Comparison of ENCODE assay signal across 1 cellular context in the genomic region with DNA sequence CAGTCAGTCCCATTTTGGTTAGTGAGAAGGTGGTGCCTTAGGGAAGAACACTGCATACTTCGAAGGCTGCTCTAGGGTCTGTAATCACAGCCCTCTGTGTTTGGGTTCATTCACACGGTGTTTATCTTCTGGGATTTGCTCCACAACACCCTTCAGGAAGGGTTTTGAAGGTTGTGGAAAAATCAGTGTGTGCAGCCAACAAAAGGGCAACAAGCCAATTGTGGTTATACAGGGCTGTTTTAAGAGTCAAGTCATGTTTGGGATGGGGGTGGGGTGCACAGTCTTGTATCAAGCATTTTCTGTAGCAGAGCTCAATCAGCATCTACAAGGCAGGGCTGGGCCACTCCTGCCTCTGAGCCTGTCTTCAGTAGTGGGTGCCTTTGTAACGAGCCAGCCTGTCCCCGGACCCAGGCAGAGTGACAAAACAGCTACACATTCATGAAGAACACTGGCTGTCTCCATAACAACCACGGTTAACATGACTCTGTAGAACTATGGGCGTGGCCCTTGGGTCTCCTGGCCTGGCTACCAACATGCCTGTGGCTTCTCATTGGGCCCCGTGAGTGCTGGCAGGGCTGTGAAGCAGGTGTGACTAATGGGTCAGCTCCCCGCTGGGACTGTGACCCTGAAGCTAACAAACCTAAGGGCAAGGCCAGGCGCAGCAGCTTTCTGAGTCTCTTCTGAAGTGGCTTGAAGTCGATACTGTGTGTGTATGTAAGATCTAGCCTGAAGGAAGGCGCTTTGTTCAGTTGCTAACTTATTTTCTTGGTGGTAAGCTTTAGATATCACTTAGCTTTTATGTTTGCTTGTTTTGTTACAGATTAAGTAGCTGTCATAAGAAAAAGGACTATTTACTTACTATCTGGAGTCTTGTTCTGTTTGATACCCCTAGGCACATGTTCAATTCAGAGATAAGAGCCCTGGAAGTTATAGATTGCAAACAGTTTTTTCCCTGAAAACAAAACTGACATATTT.
A peak's percentile ranks its signal among the peaks of the same experiment; 100 is the strongest.
TF ChIP-seq lines count a peak whose summit lies in the region.

No MANE protein-coding gene starts in this region.

TF ChIP-seq in HEK293, 187 proteins besides CTCF, POLR2A, EP300 and RAD21 (continued from another document and continues in another):
- TF ChIP-seq, protein P1, sequence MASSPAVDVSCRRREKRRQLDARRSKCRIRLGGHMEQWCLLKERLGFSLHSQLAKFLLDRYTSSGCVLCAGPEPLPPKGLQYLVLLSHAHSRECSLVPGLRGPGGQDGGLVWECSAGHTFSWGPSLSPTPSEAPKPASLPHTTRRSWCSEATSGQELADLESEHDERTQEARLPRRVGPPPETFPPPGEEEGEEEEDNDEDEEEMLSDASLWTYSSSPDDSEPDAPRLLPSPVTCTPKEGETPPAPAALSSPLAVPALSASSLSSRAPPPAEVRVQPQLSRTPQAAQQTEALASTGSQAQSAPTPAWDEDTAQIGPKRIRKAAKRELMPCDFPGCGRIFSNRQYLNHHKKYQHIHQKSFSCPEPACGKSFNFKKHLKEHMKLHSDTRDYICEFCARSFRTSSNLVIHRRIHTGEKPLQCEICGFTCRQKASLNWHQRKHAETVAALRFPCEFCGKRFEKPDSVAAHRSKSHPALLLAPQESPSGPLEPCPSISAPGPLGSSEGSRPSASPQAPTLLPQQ (tag by site-specific recombination; IDR thresholded peaks at IDR 0.05), result peak; percentile 94
- TF ChIP-seq ZNF600 (tag by site-specific recombination; IDR thresholded peaks at IDR 0.05) (peak; percentile 72; the same call in 1 of the 2 replicates), ZNF830 (tag by site-specific recombination; IDR thresholded peaks at IDR 0.05; ENCODE audit: low read depth) (no peak), FEZF1 (tag by site-specific recombination; IDR thresholded peaks at IDR 0.05) (peak; percentile 80), ZNF654 (tag by site-specific recombination; IDR thresholded peaks at IDR 0.05; ENCODE audit: low read depth) (no peak), ZSCAN30 (tag by site-specific recombination; IDR thresholded peaks at IDR 0.05) (0 out of 2 replicates have a peak, but pooled peaks have one; percentile 9), ZNF548 (tag by site-specific recombination; IDR thresholded peaks at IDR 0.05) (no peak), ZEB2 (tag by site-specific recombination; IDR thresholded peaks at IDR 0.05) (peak; percentile 68), ZBTB8A (tag by site-specific recombination; IDR thresholded peaks at IDR 0.05) (peak; percentile 66; the same call in 1 of the 2 replicates), BCL11A (tag by site-specific recombination; IDR thresholded peaks at IDR 0.05; ENCODE audit: low read depth) (peak; percentile 77; the same call in 1 of the 2 replicates), MZF1 (tag by site-specific recombination; IDR thresholded peaks at IDR 0.05; ENCODE audit: borderline replicate concordance) (peak; percentile 50; the same call in 1 of the 2 replicates), ZNF426 (tag by site-specific recombination; IDR thresholded peaks at IDR 0.05) (no peak), KLF1 (tag by site-specific recombination; IDR thresholded peaks at IDR 0.05) (peak; percentile 53), TCF7L2 (IDR thresholded peaks at IDR 0.05; ENCODE audit: borderline replicate concordance, low read depth, low read length) (peak; percentile 90), ZFP3 (tag by site-specific recombination; IDR thresholded peaks at IDR 0.05; ENCODE audit: low read depth) (0 out of 2 replicates have a peak, but pooled peaks have one; percentile 46), SP7 (tag by site-specific recombination; IDR thresholded peaks at IDR 0.05) (peak; percentile 70), ZBTB48 (tag by site-specific recombination; IDR thresholded peaks at IDR 0.05) (peak; percentile 75), ZNF211 (tag by site-specific recombination; IDR thresholded peaks at IDR 0.05; ENCODE audit: low read depth) (no peak), ZNF621 (tag by site-specific recombination; IDR thresholded peaks at IDR 0.05) (no peak), ZXDB (tag by site-specific recombination; IDR thresholded peaks at IDR 0.05) (peak; percentile 73), ZNF510 (tag by site-specific recombination; IDR thresholded peaks at IDR 0.05; ENCODE audit: insufficient replicate concordance) (no peak), MYNN (tag by site-specific recombination; IDR thresholded peaks at IDR 0.05; ENCODE audit: borderline replicate concordance) (0 out of 2 replicates have a peak, but pooled peaks have one; percentile 69), OSR2 (tag by site-specific recombination; IDR thresholded peaks at IDR 0.05) (peak; percentile 95), ZNF555 (tag by site-specific recombination; conservative IDR thresholded peaks at IDR 0.05) (no peak), ZNF174 (tag by site-specific recombination; IDR thresholded peaks at IDR 0.05) (no peak), SP3 (tag by site-specific recombination; IDR thresholded peaks at IDR 0.05) (0 out of 2 replicates have a peak, but pooled peaks have one; percentile 42), WT1 (tag by site-specific recombination; IDR thresholded peaks at IDR 0.05) (peak; percentile 49; the same call in 1 of the 2 replicates), ZNF366 (tag by site-specific recombination; conservative IDR thresholded peaks at IDR 0.05) (0 out of 2 replicates have a peak, but pooled peaks have one; percentile 52), ZNF629 (tag by site-specific recombination; IDR thresholded peaks at IDR 0.05) (peak; percentile 71), SCRT2 (tag by site-specific recombination; IDR thresholded peaks at IDR 0.05) (peak; percentile 59), ZNF391 (tag by site-specific recombination; IDR thresholded peaks at IDR 0.05; ENCODE audit: borderline replicate concordance, low read depth) (0 out of 2 replicates have a peak, but pooled peaks have one; percentile 54), ZIC2 (tag by site-specific recombination; IDR thresholded peaks at IDR 0.05) (peak; percentile 72), ZNF843 (tag by site-specific recombination; IDR thresholded peaks at IDR 0.05) (peak; percentile 88), ZNF561 (tag by site-specific recombination; IDR thresholded peaks at IDR 0.05; ENCODE audit: borderline replicate concordance) (no peak), ZNF660 (tag by site-specific recombination; IDR thresholded peaks at IDR 0.05) (0 out of 2 replicates have a peak, but pooled peaks have one; percentile 8), ZNF658 (tag by site-specific recombination; IDR thresholded peaks at IDR 0.05) (no peak), SP2 (tag by site-specific recombination; IDR thresholded peaks at IDR 0.05) (peak; percentile 60), ZBTB7A (tag by site-specific recombination; IDR thresholded peaks at IDR 0.05; ENCODE audit: low read depth) (no peak), TRIM28 (IDR thresholded peaks at IDR 0.05; ENCODE audit: borderline replicate concordance, low read length) (peak; percentile 95), ZNF335 (tag by site-specific recombination; conservative IDR thresholded peaks at IDR 0.05) (peak; percentile 95), ZNF155 (tag by site-specific recombination; IDR thresholded peaks at IDR 0.05) (no peak), ZNF146 (tag by site-specific recombination; IDR thresholded peaks at IDR 0.05) (no peak)
- TF ChIP-seq, protein P2, sequence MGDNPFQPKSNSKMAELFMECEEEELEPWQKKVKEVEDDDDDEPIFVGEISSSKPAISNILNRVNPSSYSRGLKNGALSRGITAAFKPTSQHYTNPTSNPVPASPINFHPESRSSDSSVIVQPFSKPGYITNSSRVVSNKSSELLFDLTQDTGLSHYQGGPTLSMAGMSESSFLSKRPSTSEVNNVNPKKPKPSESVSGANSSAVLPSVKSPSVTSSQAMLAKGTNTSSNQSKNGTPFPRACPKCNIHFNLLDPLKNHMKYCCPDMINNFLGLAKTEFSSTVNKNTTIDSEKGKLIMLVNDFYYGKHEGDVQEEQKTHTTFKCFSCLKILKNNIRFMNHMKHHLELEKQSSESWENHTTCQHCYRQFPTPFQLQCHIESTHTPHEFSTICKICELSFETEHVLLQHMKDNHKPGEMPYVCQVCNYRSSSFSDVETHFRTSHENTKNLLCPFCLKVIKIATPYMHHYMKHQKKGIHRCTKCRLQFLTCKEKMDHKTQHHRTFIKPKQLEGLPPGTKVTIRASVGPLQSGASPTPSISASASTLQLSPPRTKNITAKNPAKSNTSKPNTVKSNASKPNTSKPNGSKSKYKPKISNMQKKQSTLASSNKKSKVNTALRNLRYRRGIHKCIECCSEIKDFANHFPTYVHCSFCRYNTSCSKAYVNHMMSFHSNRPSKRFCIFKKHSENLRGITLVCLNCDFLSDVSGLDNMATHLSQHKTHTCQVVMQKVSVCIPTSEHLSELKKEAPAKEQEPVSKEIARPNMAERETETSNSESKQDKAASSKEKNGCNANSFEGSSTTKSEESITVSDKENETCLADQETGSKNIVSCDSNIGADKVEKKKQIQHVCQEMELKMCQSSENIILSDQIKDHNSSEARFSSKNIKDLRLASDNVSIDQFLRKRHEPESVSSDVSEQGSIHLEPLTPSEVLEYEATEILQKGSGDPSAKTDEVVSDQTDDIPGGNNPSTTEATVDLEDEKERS (tag by site-specific recombination; IDR thresholded peaks at IDR 0.05), result no peak
- TF ChIP-seq, protein P3, sequence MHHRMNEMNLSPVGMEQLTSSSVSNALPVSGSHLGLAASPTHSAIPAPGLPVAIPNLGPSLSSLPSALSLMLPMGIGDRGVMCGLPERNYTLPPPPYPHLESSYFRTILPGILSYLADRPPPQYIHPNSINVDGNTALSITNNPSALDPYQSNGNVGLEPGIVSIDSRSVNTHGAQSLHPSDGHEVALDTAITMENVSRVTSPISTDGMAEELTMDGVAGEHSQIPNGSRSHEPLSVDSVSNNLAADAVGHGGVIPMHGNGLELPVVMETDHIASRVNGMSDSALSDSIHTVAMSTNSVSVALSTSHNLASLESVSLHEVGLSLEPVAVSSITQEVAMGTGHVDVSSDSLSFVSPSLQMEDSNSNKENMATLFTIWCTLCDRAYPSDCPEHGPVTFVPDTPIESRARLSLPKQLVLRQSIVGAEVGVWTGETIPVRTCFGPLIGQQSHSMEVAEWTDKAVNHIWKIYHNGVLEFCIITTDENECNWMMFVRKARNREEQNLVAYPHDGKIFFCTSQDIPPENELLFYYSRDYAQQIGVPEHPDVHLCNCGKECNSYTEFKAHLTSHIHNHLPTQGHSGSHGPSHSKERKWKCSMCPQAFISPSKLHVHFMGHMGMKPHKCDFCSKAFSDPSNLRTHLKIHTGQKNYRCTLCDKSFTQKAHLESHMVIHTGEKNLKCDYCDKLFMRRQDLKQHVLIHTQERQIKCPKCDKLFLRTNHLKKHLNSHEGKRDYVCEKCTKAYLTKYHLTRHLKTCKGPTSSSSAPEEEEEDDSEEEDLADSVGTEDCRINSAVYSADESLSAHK (tag by site-specific recombination; IDR thresholded peaks at IDR 0.05), result peak; percentile 35; the same call in 1 of the 2 replicates
- TF ChIP-seq, protein P4, sequence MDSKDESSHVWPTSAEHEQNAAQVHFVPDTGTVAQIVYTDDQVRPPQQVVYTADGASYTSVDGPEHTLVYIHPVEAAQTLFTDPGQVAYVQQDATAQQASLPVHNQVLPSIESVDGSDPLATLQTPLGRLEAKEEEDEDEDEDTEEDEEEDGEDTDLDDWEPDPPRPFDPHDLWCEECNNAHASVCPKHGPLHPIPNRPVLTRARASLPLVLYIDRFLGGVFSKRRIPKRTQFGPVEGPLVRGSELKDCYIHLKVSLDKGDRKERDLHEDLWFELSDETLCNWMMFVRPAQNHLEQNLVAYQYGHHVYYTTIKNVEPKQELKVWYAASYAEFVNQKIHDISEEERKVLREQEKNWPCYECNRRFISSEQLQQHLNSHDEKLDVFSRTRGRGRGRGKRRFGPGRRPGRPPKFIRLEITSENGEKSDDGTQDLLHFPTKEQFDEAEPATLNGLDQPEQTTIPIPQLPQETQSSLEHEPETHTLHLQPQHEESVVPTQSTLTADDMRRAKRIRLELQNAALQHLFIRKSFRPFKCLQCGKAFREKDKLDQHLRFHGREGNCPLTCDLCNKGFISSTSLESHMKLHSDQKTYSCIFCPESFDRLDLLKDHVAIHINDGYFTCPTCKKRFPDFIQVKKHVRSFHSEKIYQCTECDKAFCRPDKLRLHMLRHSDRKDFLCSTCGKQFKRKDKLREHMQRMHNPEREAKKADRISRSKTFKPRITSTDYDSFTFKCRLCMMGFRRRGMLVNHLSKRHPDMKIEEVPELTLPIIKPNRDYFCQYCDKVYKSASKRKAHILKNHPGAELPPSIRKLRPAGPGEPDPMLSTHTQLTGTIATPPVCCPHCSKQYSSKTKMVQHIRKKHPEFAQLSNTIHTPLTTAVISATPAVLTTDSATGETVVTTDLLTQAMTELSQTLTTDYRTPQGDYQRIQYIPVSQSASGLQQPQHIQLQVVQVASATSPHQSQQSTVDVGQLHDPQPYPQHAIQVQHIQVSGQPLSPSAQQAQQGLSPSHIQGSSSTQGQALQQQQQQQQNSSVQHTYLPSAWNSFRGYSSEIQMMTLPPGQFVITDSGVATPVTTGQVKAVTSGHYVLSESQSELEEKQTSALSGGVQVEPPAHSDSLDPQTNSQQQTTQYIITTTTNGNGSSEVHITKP (tag by site-specific recombination; IDR thresholded peaks at IDR 0.05), result 0 out of 2 replicates have a peak, but pooled peaks have one; percentile 8
- TF ChIP-seq, protein P5, sequence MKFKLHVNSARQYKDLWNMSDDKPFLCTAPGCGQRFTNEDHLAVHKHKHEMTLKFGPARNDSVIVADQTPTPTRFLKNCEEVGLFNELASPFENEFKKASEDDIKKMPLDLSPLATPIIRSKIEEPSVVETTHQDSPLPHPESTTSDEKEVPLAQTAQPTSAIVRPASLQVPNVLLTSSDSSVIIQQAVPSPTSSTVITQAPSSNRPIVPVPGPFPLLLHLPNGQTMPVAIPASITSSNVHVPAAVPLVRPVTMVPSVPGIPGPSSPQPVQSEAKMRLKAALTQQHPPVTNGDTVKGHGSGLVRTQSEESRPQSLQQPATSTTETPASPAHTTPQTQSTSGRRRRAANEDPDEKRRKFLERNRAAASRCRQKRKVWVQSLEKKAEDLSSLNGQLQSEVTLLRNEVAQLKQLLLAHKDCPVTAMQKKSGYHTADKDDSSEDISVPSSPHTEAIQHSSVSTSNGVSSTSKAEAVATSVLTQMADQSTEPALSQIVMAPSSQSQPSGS (tag by site-specific recombination; IDR thresholded peaks at IDR 0.05; ENCODE audit: low read depth), result peak; percentile 6
- TF ChIP-seq, protein P6, sequence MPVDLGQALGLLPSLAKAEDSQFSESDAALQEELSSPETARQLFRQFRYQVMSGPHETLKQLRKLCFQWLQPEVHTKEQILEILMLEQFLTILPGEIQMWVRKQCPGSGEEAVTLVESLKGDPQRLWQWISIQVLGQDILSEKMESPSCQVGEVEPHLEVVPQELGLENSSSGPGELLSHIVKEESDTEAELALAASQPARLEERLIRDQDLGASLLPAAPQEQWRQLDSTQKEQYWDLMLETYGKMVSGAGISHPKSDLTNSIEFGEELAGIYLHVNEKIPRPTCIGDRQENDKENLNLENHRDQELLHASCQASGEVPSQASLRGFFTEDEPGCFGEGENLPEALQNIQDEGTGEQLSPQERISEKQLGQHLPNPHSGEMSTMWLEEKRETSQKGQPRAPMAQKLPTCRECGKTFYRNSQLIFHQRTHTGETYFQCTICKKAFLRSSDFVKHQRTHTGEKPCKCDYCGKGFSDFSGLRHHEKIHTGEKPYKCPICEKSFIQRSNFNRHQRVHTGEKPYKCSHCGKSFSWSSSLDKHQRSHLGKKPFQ (tag by site-specific recombination; IDR thresholded peaks at IDR 0.05), result peak; percentile 89
